ENCODE assay signal across 30 cellular contexts in the genomic region with DNA sequence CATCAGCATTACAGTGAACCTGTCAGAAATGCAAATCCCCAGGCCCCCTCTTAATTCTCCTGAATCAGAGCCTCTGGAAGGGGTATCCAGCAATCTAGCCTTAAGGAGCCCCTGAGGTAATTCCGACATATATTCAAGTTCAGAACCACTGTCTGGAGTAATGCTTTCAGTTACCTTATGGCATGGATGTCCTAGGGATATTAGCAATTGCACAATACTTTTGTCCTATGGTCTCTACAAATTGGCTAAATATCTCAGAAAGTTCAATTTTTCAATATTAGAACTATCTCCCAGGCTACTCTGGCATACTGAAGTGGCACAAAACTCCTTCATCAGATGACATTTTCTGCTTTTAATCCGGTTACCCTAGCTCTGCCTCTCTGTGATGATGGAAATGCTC. TPM values are rescaled to one million over a fixed set of nuclear protein-coding genes. Genes with fewer than 3 reads are reported as not detected.
"Had no signal": no experiment of that assay in that cellular context is flagged by ENCODE, and none has a peak within 500 bp of the region (broad histone marks: within the 10 kb centered on the region; RNA-seq: fewer than 3 reads in every experiment).

No MANE protein-coding gene starts in this region.

- H3K27ac Mint-ChIP-seq: dendritic cell treated with granulocyte-macrophage colony-stimulating factor and Interleukin-4, amounts not matched to agents 40 ng/mL and 50 ng/mL, for 4 days; effector memory CD8-positive, alpha-beta T cell; endodermal cell; immature natural killer cell; mesothelial cell of epicardium had no signal

- H3K27ac ChIP-seq: colonic mucosa, epithelial cell of prostate, esophagus squamous epithelium, gastrocnemius medialis, heart left ventricle, hepatocyte, left lung, lower lobe of right lung had no signal

- H3K27me3 ChIP-seq: colonic mucosa, esophagus squamous epithelium, gastrocnemius medialis, heart left ventricle, hepatocyte, left lung had no signal

- ATAC-seq: effector memory CD8-positive, alpha-beta T cell; esophagus mucosa; gastrocnemius medialis; heart left ventricle; left cardiac atrium; left lung; left ventricle myocardium superior; lower lobe of right lung; mucosa of descending colon; naive thymus-derived CD8-positive, alpha-beta T cell had no signal

- H3K4me2 ChIP-seq: hepatocyte had no signal

- H3K9me3 ChIP-seq: colonic mucosa, esophagus squamous epithelium, gastrocnemius medialis, heart left ventricle, left lung, lower lobe of right lung, mucosa of descending colon had no signal

- H3K4me3 ChIP-seq: colonic mucosa, esophagus squamous epithelium, gastrocnemius medialis, heart left ventricle, hepatocyte, left lung, lower lobe of right lung, mucosa of descending colon had no signal

- H3K4me3 Mint-ChIP-seq: dendritic cell treated with granulocyte-macrophage colony-stimulating factor and Interleukin-4, amounts not matched to agents 40 ng/mL and 50 ng/mL, for 4 days; effector memory CD8-positive, alpha-beta T cell; endodermal cell; immature natural killer cell; mesothelial cell of epicardium; naive thymus-derived CD8-positive, alpha-beta T cell had no signal

- H3K9me3 Mint-ChIP-seq: effector memory CD8-positive, alpha-beta T cell; endodermal cell; immature natural killer cell; mesothelial cell of epicardium; naive B cell; naive thymus-derived CD8-positive, alpha-beta T cell had no signal

- H2AFZ ChIP-seq: hepatocyte had no signal

- H3K27me3 Mint-ChIP-seq: dendritic cell treated with granulocyte-macrophage colony-stimulating factor and Interleukin-4, amounts not matched to agents 40 ng/mL and 50 ng/mL, for 4 days; effector memory CD8-positive, alpha-beta T cell; naive B cell; naive thymus-derived CD8-positive, alpha-beta T cell had no signal

- FAIRE-seq: endometrium, keratinocyte had no signal

- DNase-seq: colonic mucosa; cortex of kidney; effector CD8-positive, alpha-beta T cell; effector memory CD8-positive, alpha-beta T cell; erythroblast; esophagus squamous epithelium; foreskin fibroblast; foreskin melanocyte; gastrocnemius medialis; heart left ventricle; hypothalamus; immature natural killer cell; left cardiac atrium; left lung; left ventricle myocardium superior; lower lobe of right lung; mesenchymal stem cell; mucosa of descending colon; naive B cell; naive thymus-derived CD8-positive, alpha-beta T cell had no signal

RNA-seq across cellular contexts. Expression of a gene that starts 30.9 kb away (rescaled TPM):
- total RNA-seq: endodermal cell; hepatocyte; kidney epithelial cell; mesothelial cell of epicardium; myocyte; naive thymus-derived CD8-positive, alpha-beta T cell had no signal
- polyA plus RNA-seq: hepatocyte; naive thymus-derived CD8-positive, alpha-beta T cell had no signal
